21 cellular contexts compared by ENCODE assay signal in genomic region chr15:29849716-29850115, GRCh38. TPM values are rescaled to one million over a fixed set of nuclear protein-coding genes. Genes with fewer than 3 reads are reported as not detected.
"Had no signal": no experiment of that assay in that cellular context is flagged by ENCODE, and none has a peak within 500 bp of the region (broad histone marks: within the 10 kb centered on the region; RNA-seq: fewer than 3 reads in every experiment).

No MANE protein-coding gene starts in this region.

- H3K27ac ChIP-seq: body of pancreas, coronary artery, ovary, sigmoid colon, thoracic aorta, upper lobe of right lung had no signal

- ATAC-seq: activated T-cell treated with anti-CD3 and anti-CD28 coated beads, Interleukin-2, amount 50 U/mL, for 72 hours; body of pancreas; mucosa of descending colon; naive thymus-derived CD4-positive, alpha-beta T cell; stimulated activated effector memory CD8-positive, alpha-beta T cell treated with anti-CD3 and anti-CD28 coated beads, Interleukin-12 subunit alpha, Interleukin-12 subunit beta, amount 100 ng/mL, for 72 hours; T-helper 17 cell; upper lobe of right lung had no signal

- H3K4me3 Mint-ChIP-seq: activated CD4-positive, alpha-beta T cell treated with anti-CD3 and anti-CD28 coated beads, Interleukin-2, amount 10 ng/mL, durations not matched to agents 24 days and 14 days; activated naive CD8-positive, alpha-beta T cell treated with anti-CD3 and anti-CD28 coated beads for 36 hours; activated T-cell treated with anti-CD3 and anti-CD28 coated beads, Interleukin-2, amount 50 U/mL, for 72 hours; central memory CD8-positive, alpha-beta T cell; naive thymus-derived CD4-positive, alpha-beta T cell; stimulated activated effector memory CD8-positive, alpha-beta T cell treated with anti-CD3 and anti-CD28 coated beads, Interleukin-12 subunit alpha, Interleukin-12 subunit beta, amount 100 ng/mL, for 72 hours; T-helper 17 cell had no signal

- H3K9me3 ChIP-seq: body of pancreas, thoracic aorta, upper lobe of right lung had no signal

- H3K36me3 ChIP-seq: ovary, sigmoid colon, thoracic aorta, upper lobe of right lung had no signal

- H3K27ac Mint-ChIP-seq: activated CD4-positive, alpha-beta T cell treated with anti-CD3 and anti-CD28 coated beads, Interleukin-2, amount 10 ng/mL, durations not matched to agents 24 days and 14 days; activated naive CD8-positive, alpha-beta T cell treated with anti-CD3 and anti-CD28 coated beads for 36 hours; activated T-cell treated with anti-CD3 and anti-CD28 coated beads, Interleukin-2, amount 50 U/mL, for 72 hours; naive thymus-derived CD4-positive, alpha-beta T cell; stimulated activated effector memory CD8-positive, alpha-beta T cell treated with anti-CD3 and anti-CD28 coated beads, Interleukin-12 subunit alpha, Interleukin-12 subunit beta, amount 100 ng/mL, for 72 hours; T-helper 17 cell had no signal

- H3K27me3 Mint-ChIP-seq: activated CD4-positive, alpha-beta T cell treated with anti-CD3 and anti-CD28 coated beads, Interleukin-2, amount 10 ng/mL, durations not matched to agents 24 days and 14 days had no signal

- DNase-seq: activated CD4-positive, alpha-beta T cell treated with anti-CD3 and anti-CD28 coated beads, Interleukin-2, amount 10 ng/mL, durations not matched to agents 24 days and 14 days; activated CD4-positive, CD25-positive, alpha-beta regulatory T cell; activated CD8-positive, alpha-beta memory T cell treated with anti-CD3 and anti-CD28 coated beads, Interleukin-2, amount 50 U/mL, for 48 hours; activated gamma-delta T cell; activated naive CD8-positive, alpha-beta T cell treated with anti-CD3 and anti-CD28 coated beads for 36 hours; activated T-cell treated with anti-CD3 and anti-CD28 coated beads, Interleukin-2, amount 50 U/mL, for 72 hours; amygdala; body of pancreas; foreskin fibroblast; mucosa of descending colon; naive thymus-derived CD4-positive, alpha-beta T cell; ovary; sigmoid colon; stimulated activated CD4-positive, alpha-beta T cell treated with anti-CD3 and anti-CD28 coated beads, Interleukin-12 subunit alpha, Interleukin-12 subunit beta, amount 100 ng/mL, for 4 hours; stimulated activated CD4-positive, alpha-beta T cell treated with anti-CD3 and anti-CD28 coated beads, Interleukin-2, amount 100 ng/mL, for 24 hours; T-helper 17 cell; upper lobe of right lung had no signal

- H3K27me3 ChIP-seq: body of pancreas, ovary, sigmoid colon, upper lobe of right lung had no signal

- H3K4me1 ChIP-seq: body of pancreas, sigmoid colon, upper lobe of right lung had no signal

- H3K36me3 Mint-ChIP-seq: activated naive CD8-positive, alpha-beta T cell treated with anti-CD3 and anti-CD28 coated beads for 36 hours; stimulated activated effector memory CD8-positive, alpha-beta T cell treated with anti-CD3 and anti-CD28 coated beads, Interleukin-12 subunit alpha, Interleukin-12 subunit beta, amount 100 ng/mL, for 72 hours had no signal

- H3K4me1 Mint-ChIP-seq: activated CD4-positive, alpha-beta T cell treated with anti-CD3 and anti-CD28 coated beads, Interleukin-2, amount 10 ng/mL, durations not matched to agents 24 days and 14 days; activated naive CD8-positive, alpha-beta T cell treated with anti-CD3 and anti-CD28 coated beads for 36 hours; central memory CD8-positive, alpha-beta T cell; naive thymus-derived CD4-positive, alpha-beta T cell; stimulated activated effector memory CD8-positive, alpha-beta T cell treated with anti-CD3 and anti-CD28 coated beads, Interleukin-12 subunit alpha, Interleukin-12 subunit beta, amount 100 ng/mL, for 72 hours; T-helper 17 cell had no signal

- H3K4me3 ChIP-seq: body of pancreas, coronary artery, mucosa of descending colon, ovary, sigmoid colon, thoracic aorta, upper lobe of right lung had no signal

RNA-seq across cellular contexts. Expression of gene TJP1, which starts 27.4 kb away (rescaled TPM):
- total RNA-seq: activated CD4-positive, alpha-beta T cell treated with anti-CD3 and anti-CD28 coated beads, Interleukin-2, amount 10 ng/mL, durations not matched to agents 24 days and 14 days; activated naive CD8-positive, alpha-beta T cell treated with anti-CD3 and anti-CD28 coated beads for 36 hours; naive thymus-derived CD4-positive, alpha-beta T cell had no signal
- polyA plus RNA-seq: naive thymus-derived CD4-positive, alpha-beta T cell had no signal
